In the genomic region with DNA sequence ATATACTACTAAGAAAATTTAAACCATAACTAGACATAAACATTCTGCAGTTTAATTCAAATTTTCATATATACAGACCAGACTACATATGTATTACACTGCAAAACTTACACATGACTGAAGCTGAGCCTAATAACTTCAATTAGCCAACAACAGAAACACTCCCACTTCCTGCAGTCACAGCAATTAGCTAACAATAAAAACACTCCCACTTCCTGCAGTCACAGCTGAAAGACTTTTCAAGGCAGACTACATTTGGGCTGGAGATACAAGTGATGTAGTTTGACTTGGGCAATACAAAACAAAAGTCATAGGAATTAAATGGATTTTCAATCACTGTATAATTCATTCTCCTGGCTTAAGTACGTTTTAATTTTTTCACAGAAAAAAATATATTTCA, we compare ENCODE assay signal across 8 cellular contexts. TPM values are rescaled to one million over a fixed set of nuclear protein-coding genes. Genes with fewer than 3 reads are reported as not detected.
DNase-seq lines count a peak whose midpoint lies in the region; ATAC-seq and TF ChIP-seq lines count a peak whose summit lies in the region.

No MANE protein-coding gene starts in this region.

- no peak overlapping the region for H3K9ac ChIP-seq in Karpas-422 (ENCODE audit: low read length)

- peaks cover 26% of the 10 kb centered on the region for H3K79me2 ChIP-seq in Karpas-422 (ENCODE audit: low read length)

- no peaks in the 10 kb centered on the region for H3K27me3 Mint-ChIP-seq in CD8-positive, alpha-beta T cell (ENCODE audit: low read depth)
- no peaks in the 10 kb centered on the region for H3K27me3 Mint-ChIP-seq in activated CD4-positive, alpha-beta memory T cell treated with anti-CD3 and anti-CD28 coated beads, Interleukin-2, amount 10 ng/mL, durations not matched to agents 7 days and 5 days

- intact Hi-C loops in CD8-positive, alpha-beta T cell (cut with DNase I, micrococcal nuclease) = loop anchor here (1.0 to 10.0 kb wide), 4 partner anchors 10 to 627 kb away; partner anchors contain the start of gene TM2D3 (in 2 of the 2)

- H3K4me2 ChIP-seq in Karpas-422 (ENCODE audit: low read depth, low read length, poor library complexity, severe bottlenecking) = no peak overlapping the region

- H4K20me1 ChIP-seq in Karpas-422 (ENCODE audit: insufficient read depth, low read depth, low read length) = no peaks in the 10 kb centered on the region

- H3K9me3 ChIP-seq in CD8-positive, alpha-beta T cell (ENCODE audit: low read length) = no peaks in the 10 kb centered on the region
- H3K9me3 ChIP-seq in Karpas-422 (ENCODE audit: low read length) = no peaks in the 10 kb centered on the region
- peaks cover 3% of the 10 kb centered on the region for H3K9me3 ChIP-seq in WERI-Rb-1 (ENCODE audit: severe bottlenecking)

- DNase-seq in CD8-positive, alpha-beta T cell = no peak
- DNase-seq in Karpas-422 = no peak
- no peak for DNase-seq in activated CD4-positive, alpha-beta memory T cell treated with anti-CD3 and anti-CD28 coated beads, Interleukin-2, amount 10 ng/mL, durations not matched to agents 7 days and 5 days
- DNase-seq in activated gamma-delta T cell (lab: John Stamatoyannopoulos, UW) = no peak
- DNase-seq in WERI-Rb-1 = no peak
- no peak for DNase-seq in NCI-H1694 treated with DMSO at 0.1 percent for 48 hours (lab: John Stamatoyannopoulos, UW)
- DNase-seq in activated CD4-positive, alpha-beta T cell treated with anti-CD3 and anti-CD28 coated beads, Interleukin-2, amount 50 U/mL, for 1 hour = no peak

- no peak overlapping the region for H3K4me3 Mint-ChIP-seq in CD8-positive, alpha-beta T cell
- no peak overlapping the region for H3K4me3 Mint-ChIP-seq in activated CD4-positive, alpha-beta memory T cell treated with anti-CD3 and anti-CD28 coated beads, Interleukin-2, amount 10 ng/mL, durations not matched to agents 7 days and 5 days

- POLR2A ChIA-PET in CD8-positive, alpha-beta T cell (lab: Charles Lee) = interaction anchor here (0.8 to 1.1 kb wide), 4 partner anchors 10 to 347 kb away, joined by 3 to 4 read pairs (median 4); partner anchors contain the start of genes SNRPA1 and TM2D3
- POLR2A ChIA-PET in activated CD4-positive, alpha-beta memory T cell treated with anti-CD3 and anti-CD28 coated beads, Interleukin-2, amount 10 ng/mL, durations not matched to agents 7 days and 5 days (lab: Charles Lee) = interaction anchor here (1.1 to 4.2 kb wide), 6 partner anchors 10 to 353 kb away, joined by 3 to 43 read pairs (median 14); partner anchors contain the start of genes SNRPA1 and TM2D3

- no peak for TF ChIP-seq CTCF in CD8-positive, alpha-beta T cell (IDR thresholded peaks at IDR 0.05)
- no peak for TF ChIP-seq CTCF in WERI-Rb-1 (IDR thresholded peaks at IDR 0.05; ENCODE audit: low read depth, low read length)

- H3K4me3 ChIP-seq in CD8-positive, alpha-beta T cell (ENCODE audit: low read depth, low read length) = no peak overlapping the region
- H3K4me3 ChIP-seq in Karpas-422 (ENCODE audit: low read length) = no peak overlapping the region
- no peak overlapping the region for H3K4me3 ChIP-seq in WERI-Rb-1 (ENCODE audit: low read depth, low read length)

- H3K4me1 Mint-ChIP-seq in CD8-positive, alpha-beta T cell (ENCODE audit: low read depth) = peaks cover 30% of the 10 kb centered on the region
- peaks cover 28% of the 10 kb centered on the region for H3K4me1 Mint-ChIP-seq in activated CD4-positive, alpha-beta memory T cell treated with anti-CD3 and anti-CD28 coated beads, Interleukin-2, amount 10 ng/mL, durations not matched to agents 7 days and 5 days

- ATAC-seq in CD8-positive, alpha-beta T cell = peak; percentile 71

- peak overlapping the region; percentile 79 for H3K27ac Mint-ChIP-seq in CD8-positive, alpha-beta T cell
- peak overlapping the region; percentile 75 for H3K27ac Mint-ChIP-seq in activated CD4-positive, alpha-beta memory T cell treated with anti-CD3 and anti-CD28 coated beads, Interleukin-2, amount 10 ng/mL, durations not matched to agents 7 days and 5 days

- no peaks in the 10 kb centered on the region for H3K9me2 ChIP-seq in Karpas-422 (replicated peaks; ENCODE audit: insufficient read depth, low read length)

- CTCF ChIA-PET in CD8-positive, alpha-beta T cell (lab: Charles Lee) = interaction anchor here (0.6 to 4.3 kb wide), 27 partner anchors 8 to 633 kb away, joined by 3 to 30 read pairs (median 4); partner anchors contain the start of genes SNRPA1 and TM2D3
- CTCF ChIA-PET in activated CD4-positive, alpha-beta memory T cell treated with anti-CD3 and anti-CD28 coated beads, Interleukin-2, amount 10 ng/mL, durations not matched to agents 7 days and 5 days (lab: Charles Lee) = interaction anchor here (0.8 to 4.3 kb wide), 25 partner anchors 8 to 633 kb away, joined by 3 to 48 read pairs (median 5); partner anchors contain the start of genes SNRPA1, TARS3 and TM2D3

- H3K4me1 ChIP-seq in CD8-positive, alpha-beta T cell (ENCODE audit: insufficient read depth, low read length) = peaks cover 13% of the 10 kb centered on the region
- H3K4me1 ChIP-seq in Karpas-422 (ENCODE audit: low read length) = peaks cover 12% of the 10 kb centered on the region

- H3K36me3 ChIP-seq in CD8-positive, alpha-beta T cell (ENCODE audit: insufficient read depth, low read length) = peaks cover 29% of the 10 kb centered on the region
- H3K36me3 ChIP-seq in Karpas-422 (ENCODE audit: insufficient read depth, low read length) (peaks cover 51% of the 10 kb centered on the region; the same call in 1 of the 2 replicates), WERI-Rb-1 (peaks cover 66% of the 10 kb centered on the region)

- H3K36me3 Mint-ChIP-seq in CD8-positive, alpha-beta T cell = peaks cover 78% of the 10 kb centered on the region
- H3K36me3 Mint-ChIP-seq in activated CD4-positive, alpha-beta memory T cell treated with anti-CD3 and anti-CD28 coated beads, Interleukin-2, amount 10 ng/mL, durations not matched to agents 7 days and 5 days (ENCODE audit: low read depth) = peaks cover 55% of the 10 kb centered on the region

- no peak overlapping the region for H2AFZ ChIP-seq in Karpas-422 (ENCODE audit: low read length)

- H3K27me3 ChIP-seq in CD8-positive, alpha-beta T cell (ENCODE audit: insufficient read depth, low read length) = no peaks in the 10 kb centered on the region
- no peaks in the 10 kb centered on the region for H3K27me3 ChIP-seq in Karpas-422 (ENCODE audit: low read length)
- no peaks in the 10 kb centered on the region for H3K27me3 ChIP-seq in layer of hippocampus (ENCODE audit: control insufficient read depth, insufficient read depth, low read length)
- H3K27me3 ChIP-seq in WERI-Rb-1 (ENCODE audit: insufficient read depth, low read depth, severe bottlenecking) = no peaks in the 10 kb centered on the region

- H3K27ac ChIP-seq in CD8-positive, alpha-beta T cell (ENCODE audit: low read depth, low read length) = no peak overlapping the region
- H3K27ac ChIP-seq in Karpas-422 (ENCODE audit: low read length) (peak overlapping the region; percentile 4; the same call in 1 of the 2 replicates), layer of hippocampus (ENCODE audit: low read depth, low read length) (peak overlapping the region; percentile 79), WERI-Rb-1 (no peak overlapping the region)

- no peaks in the 10 kb centered on the region for H3K9me3 Mint-ChIP-seq in CD8-positive, alpha-beta T cell
- no peaks in the 10 kb centered on the region for H3K9me3 Mint-ChIP-seq in activated CD4-positive, alpha-beta memory T cell treated with anti-CD3 and anti-CD28 coated beads, Interleukin-2, amount 10 ng/mL, durations not matched to agents 7 days and 5 days

RNA-seq across cellular contexts. Expression of gene TM2D3, which starts 10.3 kb away (rescaled TPM):
- 10 to 100 TPM; 76.1 to 76.7 TPM for total RNA-seq in CD8-positive, alpha-beta T cell
- total RNA-seq in Karpas-422 (2014; rRNA removed; shearing (Covaris generic); ENCODE audit: low replicate concordance) = 22.7 and 42.2 TPM in 2 replicates
- 10 to 100 TPM; 41.8 to 43.8 TPM for total RNA-seq in activated CD4-positive, alpha-beta memory T cell treated with anti-CD3 and anti-CD28 coated beads, Interleukin-2, amount 10 ng/mL, durations not matched to agents 7 days and 5 days

Comparison
In these comparisons a context has a peak if more than half of its experiments do, and no peak if none do; other contexts are left out.
1. H3K27ac ChIP-seq: peak in Karpas-422 (single experiment) and layer of hippocampus (single experiment); none in CD8-positive, alpha-beta T cell (single experiment) and WERI-Rb-1 (single experiment).